40 cellular contexts compared by ENCODE assay signal in the genomic region with DNA sequence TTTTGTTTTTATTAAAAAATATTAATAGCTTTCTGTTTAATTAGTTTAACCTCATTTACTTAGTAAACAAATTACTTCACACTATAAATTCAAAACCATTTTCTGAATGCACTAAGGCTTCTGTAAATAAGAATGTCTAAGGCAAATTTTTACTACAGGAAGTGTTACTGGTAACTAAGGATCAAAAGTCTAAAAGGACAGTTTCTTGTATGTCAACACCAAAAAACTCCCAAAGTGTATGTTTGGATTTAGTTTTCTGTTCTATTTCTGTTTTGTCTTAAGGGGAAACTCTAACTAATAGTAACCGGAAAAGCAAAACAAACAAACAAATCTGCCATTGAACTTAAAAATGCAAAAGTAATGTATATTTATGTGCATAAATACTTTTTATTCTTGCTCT. TPM values are rescaled to one million over a fixed set of nuclear protein-coding genes. Genes with fewer than 3 reads are reported as not detected.
"Had no signal": no experiment of that assay in that cellular context is flagged by ENCODE, and none has a peak within 500 bp of the region (broad histone marks: within the 10 kb centered on the region; RNA-seq: fewer than 3 reads in every experiment).

No MANE protein-coding gene starts in this region.

- H3K27me3 ChIP-seq: adrenal gland, ascending aorta, body of pancreas, brain microvascular endothelial cell, breast epithelium had no signal

- ATAC-seq: activated naive CD4-positive, alpha-beta T cell treated with anti-CD3 and anti-CD28 coated beads, Interleukin-2, amount 50 U/mL, for 72 hours; activated naive CD8-positive, alpha-beta T cell treated with anti-CD3 and anti-CD28 coated beads, Interleukin-2, amount 50 U/mL, for 24 hours; activated T-cell treated with anti-CD3 and anti-CD28 coated beads, Interleukin-2, amount 50 U/mL, for 4 hours; activated T-cell treated with anti-CD3 and anti-CD28 coated beads, Interleukin-2, amount 50 U/mL, for 72 hours; activated T-helper 17 cell treated with anti-CD3 and anti-CD28 coated beads, Interleukin-2, amount 50 U/mL, for 72 hours; body of pancreas had no signal

- H3K9me3 ChIP-seq: adrenal gland, ascending aorta, body of pancreas had no signal

- H3K4me3 ChIP-seq: adrenal gland, ascending aorta, body of pancreas, breast epithelium, cardiac muscle cell had no signal

- H3K36me3 ChIP-seq: adrenal gland, ascending aorta, brain microvascular endothelial cell, breast epithelium, cardiac muscle cell had no signal

- DNase-seq: activated effector memory CD4-positive, alpha-beta T cell treated with anti-CD3 and anti-CD28 coated beads, Interleukin-2, amount 50 U/mL, for 16 hours; activated effector memory CD4-positive, alpha-beta T cell treated with Interleukin-2 at 50 U/mL for 16 hours; activated gamma-delta T cell; activated gamma-delta T cell treated with Interleukin-2 at 50 U/mL for 16 hours; activated naive CD4-positive, alpha-beta T cell; activated naive CD4-positive, alpha-beta T cell treated with anti-CD3 and anti-CD28 coated beads for 36 hours; activated naive CD4-positive, alpha-beta T cell treated with anti-CD3 and anti-CD28 coated beads, Interleukin-2, amount 10 ng/mL, durations not matched to agents 7 days and 5 days; activated naive CD4-positive, alpha-beta T cell treated with anti-CD3 and anti-CD28 coated beads, Interleukin-2, amount 50 U/mL, for 16 hours; activated naive CD4-positive, alpha-beta T cell treated with Interleukin-2 at 50 U/mL for 16 hours; activated naive CD8-positive, alpha-beta T cell treated with anti-CD3 and anti-CD28 coated beads for 36 hours; activated naive CD8-positive, alpha-beta T cell treated with anti-CD3 and anti-CD28 coated beads, Interleukin-2, amount 10 ng/mL, durations not matched to agents 7 days and 5 days; activated naive CD8-positive, alpha-beta T cell treated with anti-CD3 and anti-CD28 coated beads, Interleukin-2, amount 50 U/mL, for 24 hours; activated T-cell treated with anti-CD3 and anti-CD28 coated beads, Interleukin-2, amount 50 U/mL, for 1 hour; activated T-cell treated with anti-CD3 and anti-CD28 coated beads, Interleukin-2, amount 50 U/mL, for 24 hours; activated T-cell treated with anti-CD3 and anti-CD28 coated beads, Interleukin-2, amount 50 U/mL, for 4 hours; activated T-cell treated with anti-CD3 and anti-CD28 coated beads, Interleukin-2, amount 50 U/mL, for 48 hours; activated T-cell treated with anti-CD3 and anti-CD28 coated beads, Interleukin-2, amount 50 U/mL, for 72 hours; adrenal gland; amniotic stem cell; amygdala; anterior cingulate cortex; aorta; body of pancreas; brain microvascular endothelial cell; caudate nucleus; central memory CD4-positive, alpha-beta T cell; cerebellar nuclear complex had no signal

- FAIRE-seq: astrocyte, bronchial epithelial cell had no signal

- H3K27ac ChIP-seq: adrenal gland, ascending aorta, body of pancreas, brain microvascular endothelial cell, breast epithelium, cardiac muscle cell had no signal

- H3K4me1 ChIP-seq: adrenal gland, ascending aorta, body of pancreas, breast epithelium had no signal

RNA-seq across cellular contexts. Expression of a gene that starts 24.7 kb away (rescaled TPM):
- total RNA-seq: activated naive CD4-positive, alpha-beta T cell treated with anti-CD3 and anti-CD28 coated beads for 36 hours; activated naive CD4-positive, alpha-beta T cell treated with anti-CD3 and anti-CD28 coated beads, Interleukin-2, amount 50 U/mL, for 72 hours; activated naive CD8-positive, alpha-beta T cell treated with anti-CD3 and anti-CD28 coated beads for 36 hours; activated naive CD8-positive, alpha-beta T cell treated with anti-CD3 and anti-CD28 coated beads, Interleukin-2, amount 10 ng/mL, durations not matched to agents 7 days and 5 days; activated T-cell treated with anti-CD3 and anti-CD28 coated beads, Interleukin-2, amount 50 U/mL, for 4 hours; activated T-cell treated with anti-CD3 and anti-CD28 coated beads, Interleukin-2, amount 50 U/mL, for 72 hours; activated T-helper 1 cell treated with anti-CD3 and anti-CD28 coated beads, Interleukin-12 subunit alpha, Interleukin-12 subunit beta, Interleukin-2, Interleukin-4 antibody, amounts not matched to agents 30 ng/mL and 10 ng/mL and 1 ng/mL, durations not matched to agents 14 hours and 24 hours and 36 hours; activated T-helper 17 cell treated with anti-CD3 and anti-CD28 coated beads, Interleukin-2, amount 50 U/mL, for 72 hours; activated T-helper 2 cell treated with anti-CD3 and anti-CD28 coated beads, Interferon-gamma antibody, Interleukin-2, Interleukin-4, amounts not matched to agents 10 μg/mL and 5 μg/mL and 100 μg/mL, durations not matched to agents 14 hours and 24 hours and 36 hours; adrenal gland; aorta; ascending aorta; astrocyte; body of pancreas; breast epithelium; bronchial epithelial cell; cardiac muscle cell; cardiac septum; cerebellum; chondrocyte had no signal
- polyA plus RNA-seq: adipose tissue, adrenal gland, aorta, cardiac muscle cell had no signal

RNA-seq across cellular contexts. Expression of a gene that starts 31.2 kb away (rescaled TPM):
- total RNA-seq: activated naive CD4-positive, alpha-beta T cell treated with anti-CD3 and anti-CD28 coated beads for 36 hours; activated naive CD4-positive, alpha-beta T cell treated with anti-CD3 and anti-CD28 coated beads, Interleukin-2, amount 50 U/mL, for 72 hours; activated naive CD8-positive, alpha-beta T cell treated with anti-CD3 and anti-CD28 coated beads for 36 hours; activated naive CD8-positive, alpha-beta T cell treated with anti-CD3 and anti-CD28 coated beads, Interleukin-2, amount 10 ng/mL, durations not matched to agents 7 days and 5 days; activated T-cell treated with anti-CD3 and anti-CD28 coated beads, Interleukin-2, amount 50 U/mL, for 4 hours; activated T-cell treated with anti-CD3 and anti-CD28 coated beads, Interleukin-2, amount 50 U/mL, for 72 hours; activated T-helper 1 cell treated with anti-CD3 and anti-CD28 coated beads, Interleukin-12 subunit alpha, Interleukin-12 subunit beta, Interleukin-2, Interleukin-4 antibody, amounts not matched to agents 30 ng/mL and 10 ng/mL and 1 ng/mL, durations not matched to agents 14 hours and 24 hours and 36 hours; activated T-helper 17 cell treated with anti-CD3 and anti-CD28 coated beads, Interleukin-2, amount 50 U/mL, for 72 hours; activated T-helper 2 cell treated with anti-CD3 and anti-CD28 coated beads, Interferon-gamma antibody, Interleukin-2, Interleukin-4, amounts not matched to agents 10 μg/mL and 5 μg/mL and 100 μg/mL, durations not matched to agents 14 hours and 24 hours and 36 hours; adrenal gland; aorta; ascending aorta; astrocyte; body of pancreas; breast epithelium; bronchial epithelial cell; cardiac muscle cell; cardiac septum; cerebellum; chondrocyte had no signal
- polyA plus RNA-seq: adipose tissue, adrenal gland, aorta, cardiac muscle cell had no signal

RNA-seq across cellular contexts. Expression of a gene that starts 37.8 kb away (rescaled TPM):
- total RNA-seq: activated naive CD4-positive, alpha-beta T cell treated with anti-CD3 and anti-CD28 coated beads for 36 hours; activated naive CD4-positive, alpha-beta T cell treated with anti-CD3 and anti-CD28 coated beads, Interleukin-2, amount 50 U/mL, for 72 hours; activated naive CD8-positive, alpha-beta T cell treated with anti-CD3 and anti-CD28 coated beads for 36 hours; activated naive CD8-positive, alpha-beta T cell treated with anti-CD3 and anti-CD28 coated beads, Interleukin-2, amount 10 ng/mL, durations not matched to agents 7 days and 5 days; activated T-cell treated with anti-CD3 and anti-CD28 coated beads, Interleukin-2, amount 50 U/mL, for 4 hours; activated T-cell treated with anti-CD3 and anti-CD28 coated beads, Interleukin-2, amount 50 U/mL, for 72 hours; activated T-helper 1 cell treated with anti-CD3 and anti-CD28 coated beads, Interleukin-12 subunit alpha, Interleukin-12 subunit beta, Interleukin-2, Interleukin-4 antibody, amounts not matched to agents 30 ng/mL and 10 ng/mL and 1 ng/mL, durations not matched to agents 14 hours and 24 hours and 36 hours; activated T-helper 17 cell treated with anti-CD3 and anti-CD28 coated beads, Interleukin-2, amount 50 U/mL, for 72 hours; activated T-helper 2 cell treated with anti-CD3 and anti-CD28 coated beads, Interferon-gamma antibody, Interleukin-2, Interleukin-4, amounts not matched to agents 10 μg/mL and 5 μg/mL and 100 μg/mL, durations not matched to agents 14 hours and 24 hours and 36 hours; adrenal gland; aorta; ascending aorta; astrocyte; body of pancreas; breast epithelium; bronchial epithelial cell; cardiac muscle cell; cardiac septum; cerebellum; chondrocyte had no signal
- polyA plus RNA-seq: adipose tissue, adrenal gland, aorta, cardiac muscle cell had no signal

RNA-seq across cellular contexts. Expression of a gene that starts 44.4 kb away (rescaled TPM):
- total RNA-seq: activated naive CD4-positive, alpha-beta T cell treated with anti-CD3 and anti-CD28 coated beads for 36 hours; activated naive CD4-positive, alpha-beta T cell treated with anti-CD3 and anti-CD28 coated beads, Interleukin-2, amount 50 U/mL, for 72 hours; activated naive CD8-positive, alpha-beta T cell treated with anti-CD3 and anti-CD28 coated beads for 36 hours; activated naive CD8-positive, alpha-beta T cell treated with anti-CD3 and anti-CD28 coated beads, Interleukin-2, amount 10 ng/mL, durations not matched to agents 7 days and 5 days; activated T-cell treated with anti-CD3 and anti-CD28 coated beads, Interleukin-2, amount 50 U/mL, for 4 hours; activated T-cell treated with anti-CD3 and anti-CD28 coated beads, Interleukin-2, amount 50 U/mL, for 72 hours; activated T-helper 1 cell treated with anti-CD3 and anti-CD28 coated beads, Interleukin-12 subunit alpha, Interleukin-12 subunit beta, Interleukin-2, Interleukin-4 antibody, amounts not matched to agents 30 ng/mL and 10 ng/mL and 1 ng/mL, durations not matched to agents 14 hours and 24 hours and 36 hours; activated T-helper 17 cell treated with anti-CD3 and anti-CD28 coated beads, Interleukin-2, amount 50 U/mL, for 72 hours; activated T-helper 2 cell treated with anti-CD3 and anti-CD28 coated beads, Interferon-gamma antibody, Interleukin-2, Interleukin-4, amounts not matched to agents 10 μg/mL and 5 μg/mL and 100 μg/mL, durations not matched to agents 14 hours and 24 hours and 36 hours; adrenal gland; aorta; ascending aorta; astrocyte; body of pancreas; breast epithelium; bronchial epithelial cell; cardiac muscle cell; cardiac septum; cerebellum; chondrocyte had no signal
- polyA plus RNA-seq: adipose tissue, adrenal gland, aorta, cardiac muscle cell had no signal

RNA-seq across cellular contexts. Expression of a gene that starts 50.9 kb away (rescaled TPM):
- total RNA-seq: activated naive CD4-positive, alpha-beta T cell treated with anti-CD3 and anti-CD28 coated beads for 36 hours; activated naive CD4-positive, alpha-beta T cell treated with anti-CD3 and anti-CD28 coated beads, Interleukin-2, amount 50 U/mL, for 72 hours; activated naive CD8-positive, alpha-beta T cell treated with anti-CD3 and anti-CD28 coated beads for 36 hours; activated naive CD8-positive, alpha-beta T cell treated with anti-CD3 and anti-CD28 coated beads, Interleukin-2, amount 10 ng/mL, durations not matched to agents 7 days and 5 days; activated T-cell treated with anti-CD3 and anti-CD28 coated beads, Interleukin-2, amount 50 U/mL, for 4 hours; activated T-cell treated with anti-CD3 and anti-CD28 coated beads, Interleukin-2, amount 50 U/mL, for 72 hours; activated T-helper 1 cell treated with anti-CD3 and anti-CD28 coated beads, Interleukin-12 subunit alpha, Interleukin-12 subunit beta, Interleukin-2, Interleukin-4 antibody, amounts not matched to agents 30 ng/mL and 10 ng/mL and 1 ng/mL, durations not matched to agents 14 hours and 24 hours and 36 hours; activated T-helper 17 cell treated with anti-CD3 and anti-CD28 coated beads, Interleukin-2, amount 50 U/mL, for 72 hours; activated T-helper 2 cell treated with anti-CD3 and anti-CD28 coated beads, Interferon-gamma antibody, Interleukin-2, Interleukin-4, amounts not matched to agents 10 μg/mL and 5 μg/mL and 100 μg/mL, durations not matched to agents 14 hours and 24 hours and 36 hours; adrenal gland; aorta; ascending aorta; astrocyte; body of pancreas; breast epithelium; bronchial epithelial cell; cardiac muscle cell; cardiac septum; cerebellum; chondrocyte had no signal
- polyA plus RNA-seq: adipose tissue, adrenal gland, aorta, cardiac muscle cell had no signal
